Comparison of ENCODE assay signal across 27 cellular contexts in the genomic region with DNA sequence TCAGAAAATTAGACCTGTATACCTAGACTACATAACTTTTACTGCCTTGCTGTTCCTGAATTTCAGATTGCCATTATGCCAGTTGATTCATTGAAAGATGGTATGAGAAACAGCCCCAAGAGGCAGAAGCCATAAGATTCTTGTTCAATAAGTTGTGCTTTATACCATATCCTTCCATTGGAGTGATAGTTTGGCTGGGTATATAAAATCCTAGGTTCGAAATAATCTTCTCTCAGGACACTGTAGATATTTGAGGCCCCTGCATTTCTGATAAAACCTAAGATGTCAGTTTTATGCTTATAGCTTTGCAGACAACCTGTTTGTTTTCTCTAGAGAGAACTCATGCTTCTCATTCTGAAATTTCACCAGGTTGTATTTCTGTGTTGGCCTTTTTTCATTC.
"Had no signal": no experiment of that assay in that cellular context is flagged by ENCODE, and none has a peak within 500 bp of the region (broad histone marks: within the 10 kb centered on the region; RNA-seq: fewer than 3 reads in every experiment).

No MANE protein-coding gene starts in this region.

- H3K4me3 ChIP-seq: stomach, suprapubic skin, testis, thoracic aorta, thyroid gland, tibial artery, tibial nerve, transverse colon, upper lobe of left lung, upper lobe of right lung, uterus, vagina had no signal

- H3K27ac ChIP-seq: stomach, suprapubic skin, testis, thoracic aorta, thyroid gland, tibial artery, tibial nerve, upper lobe of left lung, upper lobe of right lung, uterus, vagina had no signal

- H3K36me3 ChIP-seq: stomach, suprapubic skin, thoracic aorta, thyroid gland, tibial artery, tibial nerve, transverse colon, upper lobe of left lung, upper lobe of right lung, uterus, vagina had no signal

- ATAC-seq: stimulated activated effector memory CD8-positive, alpha-beta T cell treated with anti-CD3 and anti-CD28 coated beads, Interleukin-12 subunit alpha, Interleukin-12 subunit beta, amount 100 ng/mL, for 72 hours; stimulated activated memory B cell treated with anti-CD40 and anti-IgM and Interleukin-4, amounts not matched to agents 10 μg/mL and 1 μg/mL and 100 μg/mL, for 72 hours; stimulated activated naive B cell treated with anti-CD40 and anti-IgM and Interleukin-4, amounts not matched to agents 10 μg/mL and 1 μg/mL and 100 μg/mL, for 72 hours; stimulated activated naive CD8-positive, alpha-beta T cell treated with anti-CD3 and anti-CD28 coated beads, Interleukin-15, amount 100 ng/mL, for 72 hours; stimulated activated naive CD8-positive, alpha-beta T cell treated with anti-CD3 and anti-CD28 coated beads, Interleukin-15, Interleukin-2, amounts not matched to agents 100 U/mL and 50 U/mL, for 24 hours; upper lobe of right lung had no signal

- H3K4me3 Mint-ChIP-seq: stimulated activated effector memory CD8-positive, alpha-beta T cell treated with anti-CD3 and anti-CD28 coated beads, Interleukin-12 subunit alpha, Interleukin-12 subunit beta, amount 100 ng/mL, for 72 hours; stimulated activated memory B cell treated with anti-CD40 and anti-IgM and Interleukin-4, amounts not matched to agents 10 μg/mL and 1 μg/mL and 100 μg/mL, for 72 hours; stimulated activated naive B cell treated with anti-CD40 and anti-IgM and Interleukin-4, amounts not matched to agents 10 μg/mL and 1 μg/mL and 100 μg/mL, for 72 hours; stimulated activated naive CD8-positive, alpha-beta T cell treated with anti-CD3 and anti-CD28 coated beads, Interleukin-15, amount 100 ng/mL, for 72 hours; stimulated activated naive CD8-positive, alpha-beta T cell treated with anti-CD3 and anti-CD28 coated beads, Interleukin-15, Interleukin-2, amounts not matched to agents 100 ng/mL and 50 ng/mL, for 24 hours; type B pancreatic cell had no signal

- DNase-seq: stimulated activated CD4-positive, alpha-beta T cell treated with anti-CD3 and anti-CD28 coated beads, Interleukin-2, amount 100 ng/mL, for 48 hours; stimulated activated CD4-positive, alpha-beta T cell treated with anti-CD3 and anti-CD28 coated beads, Interleukin-4, amount 100 ng/mL, for 1 hour; stimulated activated CD4-positive, alpha-beta T cell treated with anti-CD3 and anti-CD28 coated beads, Interleukin-4, amount 100 ng/mL, for 24 hours; stimulated activated CD4-positive, alpha-beta T cell treated with anti-CD3 and anti-CD28 coated beads, Interleukin-4, amount 100 ng/mL, for 4 hours; stimulated activated naive B cell treated with anti-CD40 and anti-IgM and Interleukin-4, amounts not matched to agents 10 μg/mL and 1 μg/mL and 100 μg/mL, for 72 hours; stimulated activated naive CD4-positive, alpha-beta T cell; stimulated activated naive CD4-positive, alpha-beta T cell treated with Interleukin-2 at 50 U/mL for 16 hours; stimulated activated naive CD8-positive, alpha-beta T cell treated with anti-CD3 and anti-CD28 coated beads, Interleukin-15, amount 100 ng/mL, for 72 hours; stimulated activated naive CD8-positive, alpha-beta T cell treated with anti-CD3 and anti-CD28 coated beads, Interleukin-15, Interleukin-2, amounts not matched to agents 100 U/mL and 50 U/mL, for 24 hours; stomach; substantia nigra; testis; thyroid gland; tibial artery; transverse colon; trophoblast cell; upper lobe of left lung; upper lobe of right lung; uterus had no signal

- H3K9me3 ChIP-seq: suprapubic skin, testis, thyroid gland, upper lobe of right lung, uterus, vagina had no signal

- H3K4me1 ChIP-seq: testis, tibial artery, uterus had no signal

- H3K36me3 Mint-ChIP-seq: stimulated activated effector memory CD8-positive, alpha-beta T cell treated with anti-CD3 and anti-CD28 coated beads, Interleukin-12 subunit alpha, Interleukin-12 subunit beta, amount 100 ng/mL, for 72 hours; type B pancreatic cell had no signal

- H3K27ac Mint-ChIP-seq: stimulated activated effector memory CD8-positive, alpha-beta T cell treated with anti-CD3 and anti-CD28 coated beads, Interleukin-12 subunit alpha, Interleukin-12 subunit beta, amount 100 ng/mL, for 72 hours; stimulated activated memory B cell treated with anti-CD40 and anti-IgM and Interleukin-4, amounts not matched to agents 10 μg/mL and 1 μg/mL and 100 μg/mL, for 72 hours; stimulated activated naive B cell treated with anti-CD40 and anti-IgM and Interleukin-4, amounts not matched to agents 10 μg/mL and 1 μg/mL and 100 μg/mL, for 72 hours; stimulated activated naive CD8-positive, alpha-beta T cell treated with anti-CD3 and anti-CD28 coated beads, Interleukin-15, amount 100 ng/mL, for 72 hours; stimulated activated naive CD8-positive, alpha-beta T cell treated with anti-CD3 and anti-CD28 coated beads, Interleukin-15, Interleukin-2, amounts not matched to agents 100 ng/mL and 50 ng/mL, for 24 hours; type B pancreatic cell had no signal

- H3K27me3 ChIP-seq: testis, thyroid gland, upper lobe of left lung, upper lobe of right lung, vagina had no signal

- H3K4me1 Mint-ChIP-seq: stimulated activated effector memory CD8-positive, alpha-beta T cell treated with anti-CD3 and anti-CD28 coated beads, Interleukin-12 subunit alpha, Interleukin-12 subunit beta, amount 100 ng/mL, for 72 hours had no signal

- H3K27me3 Mint-ChIP-seq: stimulated activated memory B cell treated with anti-CD40 and anti-IgM and Interleukin-4, amounts not matched to agents 10 μg/mL and 1 μg/mL and 100 μg/mL, for 72 hours; stimulated activated naive CD8-positive, alpha-beta T cell treated with anti-CD3 and anti-CD28 coated beads, Interleukin-15, amount 100 ng/mL, for 72 hours; stimulated activated naive CD8-positive, alpha-beta T cell treated with anti-CD3 and anti-CD28 coated beads, Interleukin-15, Interleukin-2, amounts not matched to agents 100 ng/mL and 50 ng/mL, for 24 hours had no signal
